In the genomic region with DNA sequence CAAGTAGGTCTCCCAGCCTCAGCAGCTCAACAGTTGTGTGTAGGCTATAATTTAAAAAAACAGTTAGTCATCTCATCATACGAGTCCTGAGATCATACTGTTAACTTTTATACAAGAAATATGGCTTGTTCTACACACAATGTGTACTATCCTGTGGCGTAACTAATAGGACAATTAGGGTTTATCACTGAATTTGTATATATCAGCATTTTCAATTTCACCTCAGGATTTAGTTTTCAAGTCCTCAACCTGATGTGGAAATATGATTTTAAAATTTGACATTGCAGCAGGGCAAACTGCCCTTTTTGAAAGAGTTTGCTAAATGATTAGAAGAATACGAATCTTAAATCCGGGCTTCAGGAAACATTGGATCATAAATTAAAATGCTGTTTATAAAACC, we compare ENCODE assay signal across 19 cellular contexts.
"Had no signal": no experiment of that assay in that cellular context is flagged by ENCODE, and none has a peak within 500 bp of the region (broad histone marks: within the 10 kb centered on the region; RNA-seq: fewer than 3 reads in every experiment).

No MANE protein-coding gene starts in this region.

- H3K4me2 ChIP-seq: SK-N-SH had no signal

- H3K27ac ChIP-seq: RWPE1 had no signal

- H3K36me3 ChIP-seq: MG63 had no signal

- H3K9ac ChIP-seq: SK-N-SH had no signal

- H3K9me2 ChIP-seq: SK-N-SH had no signal

- DNase-seq: KBM-7, MG63, NCI-H1092, NCI-H1105 treated with DMSO at 0.1 percent for 48 hours, NCI-H1417 treated with DMSO at 0.1 percent for 48 hours, NCI-H146, NCI-H1694 treated with DMSO at 0.1 percent for 48 hours, NCI-H1930, NCI-H2081, NCI-H2171, NCI-H226, NCI-H446, NCI-H510A, NCI-H524 treated with DMSO at 0.1 percent for 48 hours, NCI-H69, NCI-H774, SHP77, SK-N-SH had no signal

- H3K9me3 ChIP-seq: MG63, SK-N-SH had no signal

- H3K4me3 ChIP-seq: MG63 had no signal
